In genomic region chr17:80790021-80790765, GRCh38 we compare ENCODE assay signal across 8 cellular contexts.
DNase-seq lines count a peak whose midpoint lies in the region; ATAC-seq and TF ChIP-seq lines count a peak whose summit lies in the region.

No MANE protein-coding gene starts in this region.

- intact Hi-C loops in PC-9 (cut with micrococcal nuclease; ENCODE audit: unreplicated experiment), result no loop called here
- intact Hi-C loops in right lobe of liver (cut with DNase I), result no loop called here

- peak overlapping the region; percentile 71 for H3K4me3 Mint-ChIP-seq in glutamatergic neuron (ENCODE audit: unreplicated experiment)

- H3K9me2 ChIP-seq in PC-9 (ENCODE audit: insufficient read depth), result no peaks in the 10 kb centered on the region

- H3K4me3 ChIP-seq in PC-9, result no peak overlapping the region
- H3K4me3 ChIP-seq in right lobe of liver, result no peak overlapping the region

- BruUV-seq in PC-9 (replicated peaks; lab: Mats Ljungman, UMichigan), result no TSS peak

- peaks cover 7% of the 10 kb centered on the region; the same call in 1 of the 2 replicates for H3F3A ChIP-seq in PC-9 (ENCODE audit: insufficient read depth, low read depth)

- peaks cover 5% of the 10 kb centered on the region for H3K9me3 Mint-ChIP-seq in glutamatergic neuron (ENCODE audit: unreplicated experiment)

- H3K4me1 ChIP-seq in PC-9 (replicated peaks; ENCODE audit: insufficient read depth), result peaks cover 46% of the 10 kb centered on the region
- H3K4me1 ChIP-seq in right lobe of liver, result no peaks in the 10 kb centered on the region

- ATAC-seq in right lobe of liver, result no peak

- no peak for TF ChIP-seq POLR2A in right lobe of liver (IDR thresholded peaks at IDR 0.05)

- H4K20me1 ChIP-seq in PC-9 (ENCODE audit: insufficient read depth), result no peaks in the 10 kb centered on the region

- H3K27ac Mint-ChIP-seq in glutamatergic neuron (ENCODE audit: unreplicated experiment), result peak overlapping the region; percentile 94

- no peaks in the 10 kb centered on the region for H3K36me3 Mint-ChIP-seq in glutamatergic neuron (ENCODE audit: unreplicated experiment)

- DNase-seq in stimulated activated naive CD4-positive, alpha-beta T cell (lab: John Stamatoyannopoulos, UW), result peak in 4 of 6 experiments; percentile 18 to 66 (median 58)
- DNase-seq in stimulated activated naive CD4-positive, alpha-beta T cell treated with Interleukin-2 at 50 U/mL for 16 hours (lab: John Stamatoyannopoulos, UW), result no peak
- no peak for DNase-seq in PC-9
- DNase-seq in glutamatergic neuron, result no peak
- DNase-seq in right lobe of liver, result no peak
- no peak for DNase-seq in SW480 (ENCODE audit: low spot score)
- DNase-seq in UCSD-AML1 (lab: John Stamatoyannopoulos, UW; ENCODE audit: unreplicated experiment), result no peak
- DNase-seq in SHP77 (lab: John Stamatoyannopoulos, UW), result no peak

- H2AFZ ChIP-seq in PC-9, result no peak overlapping the region

- POLR2A ChIA-PET in PC-9 (lab: Charles Lee; ENCODE audit: unreplicated experiment), result interaction anchor here (0.6 kb wide), 1 partner anchor 255 kb away, joined by 4 read pairs; no protein-coding TSS in a partner anchor

- peak overlapping the region; percentile 24; the same call in 1 of the 2 replicates for H3K4me2 ChIP-seq in PC-9

- H3K36me3 ChIP-seq in PC-9 (ENCODE audit: low read depth) (no peaks in the 10 kb centered on the region), right lobe of liver (peaks cover 0 to 6% (median 0%) of the 10 kb centered on the region in 4 donors)

- CTCF ChIA-PET in PC-9 (lab: Charles Lee), result no interaction called here

- no peak for TF ChIP-seq CTCF in PC-9 (conservative IDR thresholded peaks at IDR 0.05)
- no peak for TF ChIP-seq CTCF in glutamatergic neuron (IDR thresholded peaks at IDR 0.05; ENCODE audit: partially characterized antibody, unreplicated experiment)
- TF ChIP-seq CTCF in right lobe of liver (IDR thresholded peaks at IDR 0.05), result no peak

- no peaks in the 10 kb centered on the region for H3K27me3 ChIP-seq in PC-9 (ENCODE audit: insufficient read depth, low read depth)
- H3K27me3 ChIP-seq in right lobe of liver, result no peaks in the 10 kb centered on the region

- H3K27ac ChIP-seq in PC-9 (peak overlapping the region; percentile 72), right lobe of liver (peak overlapping the region in 1 of 3 donors; percentile 17)

- 0 out of 2 replicates have a peak, but pooled peaks cover 5% of the 10 kb centered on the region for H3K79me2 ChIP-seq in PC-9 (ENCODE audit: low read depth)

- WGBS in right lobe of liver (ENCODE audit: insufficient coverage, low coverage, low lambda C conversion rate, missing lambda C conversion rate), result 78% methylated on average over 11 of the region's 13 CpGs

- H3K9me3 ChIP-seq in PC-9 (ENCODE audit: insufficient read depth, low read depth) (no peaks in the 10 kb centered on the region; the same call in 1 of the 2 replicates), right lobe of liver (no peaks in the 10 kb centered on the region)

- H3K4me1 Mint-ChIP-seq in glutamatergic neuron (ENCODE audit: low read depth, unreplicated experiment), result peaks cover 50% of the 10 kb centered on the region

- peaks cover 6% of the 10 kb centered on the region for H3K27me3 Mint-ChIP-seq in glutamatergic neuron (ENCODE audit: unreplicated experiment)

Comparison
In these comparisons a context has a peak if more than half of its experiments do, and no peak if none do; other contexts are left out.
1. DNase-seq: peak in stimulated activated naive CD4-positive, alpha-beta T cell (4 of 6); none in stimulated activated naive CD4-positive, alpha-beta T cell treated with Interleukin-2 at 50 U/mL for 16 hours (single experiment), PC-9 (0 of 2), glutamatergic neuron (single experiment), right lobe of liver (0 of 3), SW480 (single experiment), UCSD-AML1 (single experiment) and SHP77 (0 of 2).